13 cellular contexts compared by ENCODE assay signal in genomic region chr17:65698381-65699061, GRCh38.
DNase-seq lines count a peak whose midpoint lies in the region; ATAC-seq and FAIRE-seq lines count a peak whose summit lies in the region.
"Had no signal": no experiment of that assay in that cellular context is flagged by ENCODE, and none has a peak within 500 bp of the region (broad histone marks: within the 10 kb centered on the region; RNA-seq: fewer than 3 reads in every experiment).

No MANE protein-coding gene starts in this region.

- FAIRE-seq in endometrium (lab: Jason Lieb, UNC): peak; percentile 15

- no peaks in the 10 kb centered on the region for H3K79me2 ChIP-seq in ACC112 (ENCODE audit: control insufficient read depth, insufficient read depth, low read length, unreplicated experiment)

- no peak for ATAC-seq in GM18909 (IDR thresholded peaks at IDR 0.05; ENCODE audit: poor library complexity, unreplicated experiment)
- ATAC-seq: stimulated activated naive CD8-positive, alpha-beta T cell treated with anti-CD3 and anti-CD28 coated beads, Interleukin-15, amount 100 ng/mL, for 72 hours had no signal

- 4 to 11% methylated on average over 7 to 9 of the region's 11 CpGs for WGBS in mesodermal cell (ENCODE audit: insufficient coverage in 2 of 2), 2 experiments

- no peaks in the 10 kb centered on the region for H3K9me3 ChIP-seq in HUES6 (ENCODE audit: control insufficient read depth, insufficient read depth, low read depth, low read length)
- H3K9me3 ChIP-seq in mesodermal cell (ENCODE audit: control insufficient read depth, low read length): no peaks in the 10 kb centered on the region

- peak overlapping the region; percentile 40 for H3K27ac ChIP-seq in ACC112 (ENCODE audit: low read depth, low read length)
- peak overlapping the region; percentile 84 for H3K27ac ChIP-seq in HUES6 (ENCODE audit: low read depth, low read length)
- H3K27ac ChIP-seq in mesodermal cell (ENCODE audit: low read depth, low read length, severe bottlenecking): peak overlapping the region; percentile 86
- H3K27ac ChIP-seq in caudate nucleus (ENCODE audit: low read depth, low read length): no peak overlapping the region

- H3K9ac ChIP-seq in HUES6 (ENCODE audit: low read length): peak overlapping the region; percentile 67

- H3K4me3 ChIP-seq in ACC112 (ENCODE audit: low read depth, low read length) (peak overlapping the region; percentile 55), HUES6 (ENCODE audit: low read depth, low read length) (peak overlapping the region; percentile 35), mesodermal cell (ENCODE audit: extremely low read depth, insufficient read depth, low read length, poor library complexity, severe bottlenecking) (no peak overlapping the region)

- DNase-seq in NCI-H1436 treated with DMSO at 0.1 percent for 48 hours (lab: John Stamatoyannopoulos, UW) (no peak), caudate nucleus (lab: John Stamatoyannopoulos, UW) (no peak), RPMI8226 (no peak)
- DNase-seq: glutamatergic neuron; NCI-H1092; NK-92 treated with Interleukin-12 subunit alpha and Interleukin-12 subunit beta, amount 100 ng/mL, for 24 hours; stimulated activated naive CD8-positive, alpha-beta T cell treated with anti-CD3 and anti-CD28 coated beads, Interleukin-15, amount 100 ng/mL, for 72 hours; T-helper 2 cell had no signal

- H3K36me3 ChIP-seq in ACC112 (ENCODE audit: insufficient read depth, low read length) (no peaks in the 10 kb centered on the region), HUES6 (ENCODE audit: control insufficient read depth, insufficient read depth, low read length) (no peaks in the 10 kb centered on the region), mesodermal cell (ENCODE audit: control insufficient read depth, insufficient read depth, low read length) (no peaks in the 10 kb centered on the region)

- H3K4me1 ChIP-seq in ACC112 (ENCODE audit: control insufficient read depth, insufficient read depth, low read length, unreplicated experiment) (peaks cover 30% of the 10 kb centered on the region), HUES6 (ENCODE audit: control insufficient read depth, insufficient read depth, low read length) (peaks cover 47% of the 10 kb centered on the region), mesodermal cell (ENCODE audit: control insufficient read depth, insufficient read depth, low read length, poor library complexity, severe bottlenecking) (peaks cover 28% of the 10 kb centered on the region)

- H3K27me3 ChIP-seq in ACC112 (ENCODE audit: insufficient read depth, low read length): no peaks in the 10 kb centered on the region
- H3K27me3 ChIP-seq in HUES6 (ENCODE audit: control insufficient read depth, insufficient read depth, low read length): no peaks in the 10 kb centered on the region

- peak overlapping the region; percentile 79 for H2AFZ ChIP-seq in ACC112 (ENCODE audit: low read length, unreplicated experiment)
